In genomic region chr17:77332981-77333685, GRCh38 we compare ENCODE assay signal across 8 cellular contexts.
DNase-seq lines count a peak whose midpoint lies in the region; ATAC-seq lines count a peak whose summit lies in the region.

No MANE protein-coding gene starts in this region.

- H3K36me3 ChIP-seq in BLaER1 (no peaks in the 10 kb centered on the region), MG63 (peaks cover 52% of the 10 kb centered on the region)

- DNase-seq in MG63: peak; percentile 68
- DNase-seq in activated naive CD8-positive, alpha-beta T cell treated with anti-CD3 and anti-CD28 coated beads, Interleukin-2, amount 50 U/mL, for 24 hours: peak; percentile 50
- DNase-seq in middle frontal gyrus (ENCODE audit: extremely low spot score, low spot score): peak; percentile 37
- DNase-seq in hippocampal formation (lab: John Stamatoyannopoulos, UW): no peak
- no peak for DNase-seq in DMS153 treated with DMSO at 0.1 percent for 48 hours (lab: John Stamatoyannopoulos, UW; ENCODE audit: unreplicated experiment)
- no peak for DNase-seq in NCI-H524 treated with DMSO at 0.1 percent for 48 hours (lab: John Stamatoyannopoulos, UW)

- H3K27me3 Mint-ChIP-seq in activated naive CD8-positive, alpha-beta T cell treated with anti-CD3 and anti-CD28 coated beads, Interleukin-2, amount 50 U/mL, for 24 hours: no peaks in the 10 kb centered on the region

- H3K27ac ChIP-seq in BLaER1: no peak overlapping the region

- ATAC-seq in activated naive CD8-positive, alpha-beta T cell treated with anti-CD3 and anti-CD28 coated beads, Interleukin-2, amount 50 U/mL, for 24 hours: peak; percentile 75
- no peak for ATAC-seq in GM19324 (IDR thresholded peaks at IDR 0.05; ENCODE audit: low FRiP score, unreplicated experiment)

- H3K4me2 ChIP-seq in BLaER1: peak overlapping the region; percentile 100

- no peak overlapping the region for H3K9ac ChIP-seq in BLaER1

- peaks cover 8% of the 10 kb centered on the region for H3K9me3 Mint-ChIP-seq in activated naive CD8-positive, alpha-beta T cell treated with anti-CD3 and anti-CD28 coated beads, Interleukin-2, amount 50 U/mL, for 24 hours

- peaks cover 63% of the 10 kb centered on the region for H3K4me1 ChIP-seq in BLaER1

- H3K27ac Mint-ChIP-seq in activated naive CD8-positive, alpha-beta T cell treated with anti-CD3 and anti-CD28 coated beads, Interleukin-2, amount 50 U/mL, for 24 hours: peak overlapping the region; percentile 95

- H3K4me1 Mint-ChIP-seq in activated naive CD8-positive, alpha-beta T cell treated with anti-CD3 and anti-CD28 coated beads, Interleukin-2, amount 50 U/mL, for 24 hours: peaks cover 38% of the 10 kb centered on the region

- no peaks in the 10 kb centered on the region for H3K36me3 Mint-ChIP-seq in activated naive CD8-positive, alpha-beta T cell treated with anti-CD3 and anti-CD28 coated beads, Interleukin-2, amount 50 U/mL, for 24 hours (ENCODE audit: low read depth)

- H3K27me3 ChIP-seq in BLaER1: no peaks in the 10 kb centered on the region
- H3K27me3 ChIP-seq in MG63: no peaks in the 10 kb centered on the region

- H4K20me1 ChIP-seq in BLaER1: 0 out of 2 replicates have a peak, but pooled peaks cover 5% of the 10 kb centered on the region

- H3K4me3 ChIP-seq in BLaER1: no peak overlapping the region
- no peak overlapping the region for H3K4me3 ChIP-seq in MG63

- peak overlapping the region; percentile 72 for H3K4me3 Mint-ChIP-seq in activated naive CD8-positive, alpha-beta T cell treated with anti-CD3 and anti-CD28 coated beads, Interleukin-2, amount 50 U/mL, for 24 hours

- H3K9me3 ChIP-seq in BLaER1 (peaks cover 15% of the 10 kb centered on the region), MG63 (peaks cover 23% of the 10 kb centered on the region)

Comparison
In these comparisons a context has a peak if more than half of its experiments do, and no peak if none do; other contexts are left out.
1. DNase-seq: peak in MG63 (single experiment), activated naive CD8-positive, alpha-beta T cell treated with anti-CD3 and anti-CD28 coated beads, Interleukin-2, amount 50 U/mL, for 24 hours (single experiment) and middle frontal gyrus (single experiment); none in hippocampal formation (0 of 2), DMS153 treated with DMSO at 0.1 percent for 48 hours (single experiment) and NCI-H524 treated with DMSO at 0.1 percent for 48 hours (single experiment).